In genomic region chr11:13956988-13957387, GRCh38 we compare ENCODE assay signal across 36 cellular contexts. TPM values are rescaled to one million over a fixed set of nuclear protein-coding genes. Genes with fewer than 3 reads are reported as not detected.
"Had no signal": no experiment of that assay in that cellular context is flagged by ENCODE, and none has a peak within 500 bp of the region (broad histone marks: within the 10 kb centered on the region; RNA-seq: fewer than 3 reads in every experiment).

No MANE protein-coding gene starts in this region.

- H3K36me3 ChIP-seq: MG63 had no signal

- H3K4me3 ChIP-seq: MG63 had no signal

- H3K9me3 ChIP-seq: MG63 had no signal

- DNase-seq: Karpas-422, Kasumi-1, MG63, MM.1S, MV-4-11, NCI-H1048, NCI-H1092, NCI-H1092 treated with DMSO at 0.1 percent for 48 hours, NCI-H1105, NCI-H1105 treated with DMSO at 0.1 percent for 48 hours, NCI-H1417, NCI-H1417 treated with DMSO at 0.1 percent for 48 hours, NCI-H1436, NCI-H1436 treated with DMSO at 0.1 percent for 48 hours, NCI-H146, NCI-H1694, NCI-H1694 treated with DMSO at 0.1 percent for 48 hours, NCI-H187, NCI-H187 treated with DMSO at 0.1 percent for 48 hours, NCI-H1930, NCI-H2029, NCI-H2029 treated with DMSO at 0.1 percent for 48 hours, NCI-H2081, NCI-H2081 treated with DMSO at 0.1 percent for 48 hours, NCI-H2107, NCI-H2171, NCI-H2171 treated with DMSO at 0.1 percent for 48 hours, NCI-H2227 treated with DMSO at 0.1 percent for 48 hours, NCI-H226, NCI-H345, NCI-H446, NCI-H446 treated with DMSO at 0.1 percent for 48 hours, NCI-H510A, NCI-H510A treated with DMSO at 0.1 percent for 48 hours had no signal

RNA-seq across cellular contexts. Expression of gene SPON1, which starts 5.5 kb away (rescaled TPM):
- total RNA-seq: LHCN-M2, MCF 10A had no signal
